Comparison of ENCODE assay signal across 13 cellular contexts in genomic region chr19:29724741-29725140, GRCh38. TPM values are rescaled to one million over a fixed set of nuclear protein-coding genes. Genes with fewer than 3 reads are reported as not detected.
DNase-seq lines count a peak whose midpoint lies in the region; ATAC-seq and TF ChIP-seq lines count a peak whose summit lies in the region.
"Had no signal": no experiment of that assay in that cellular context is flagged by ENCODE, and none has a peak within 500 bp of the region (broad histone marks: within the 10 kb centered on the region; RNA-seq: fewer than 3 reads in every experiment).

No MANE protein-coding gene starts in this region.

- H3K14ac ChIP-seq in trophoblast cell (ENCODE audit: low read length) = no peak overlapping the region

- peaks cover 2% of the 10 kb centered on the region for H3K79me1 ChIP-seq in trophoblast cell (ENCODE audit: low read length)

- intact Hi-C loops in Calu3 (cut with micrococcal nuclease; ENCODE audit: unreplicated experiment) = no loop called here
- intact Hi-C loops in esophagus muscularis mucosa (cut with DNase I) = no loop called here

- H4K12ac ChIP-seq in trophoblast cell (ENCODE audit: low read depth, low read length) = no peak overlapping the region

- H3K36me3 ChIP-seq in KOPT-K1 (ENCODE audit: insufficient read depth, low read length) = no peaks in the 10 kb centered on the region
- no peaks in the 10 kb centered on the region for H3K36me3 ChIP-seq in esophagus muscularis mucosa
- no peaks in the 10 kb centered on the region for H3K36me3 ChIP-seq in trophoblast cell (ENCODE audit: control insufficient read depth in 1 of 2, insufficient read depth in 2 of 2, low read length in 2 of 2)
- H3K36me3 ChIP-seq: pancreas, stomach had no signal

- no peak overlapping the region for H4K91ac ChIP-seq in trophoblast cell (ENCODE audit: low read depth, low read length)

- peak overlapping the region; percentile 39 to 50 (median 47) for H3K4me3 ChIP-seq in esophagus muscularis mucosa
- no peak overlapping the region for H3K4me3 ChIP-seq in trophoblast cell (ENCODE audit: low read depth, low read length)

- peak overlapping the region; percentile 56 for H3K4me2 ChIP-seq in trophoblast cell (ENCODE audit: low read length)

- H4K8ac ChIP-seq in trophoblast cell (ENCODE audit: low read depth, low read length) = no peak overlapping the region

- no peak overlapping the region for H3K4ac ChIP-seq in trophoblast cell (ENCODE audit: low read depth, low read length)

- no peak overlapping the region for H3K9ac ChIP-seq in trophoblast cell (ENCODE audit: low read length)

- no TSS peak for BruUV-seq in Calu3 (replicated peaks; lab: Mats Ljungman, UMichigan)

- CTCF ChIA-PET in Calu3 (lab: Charles Lee) = interaction anchor here (0.8 kb wide), 1 partner anchor 8 kb away, joined by 4 read pairs; no protein-coding TSS in a partner anchor

- no peak overlapping the region for H2BK5ac ChIP-seq in trophoblast cell (ENCODE audit: low read depth, low read length, poor library complexity)

- DNase-seq in Calu3 = no peak
- DNase-seq in esophagus muscularis mucosa (ENCODE audit: extremely low spot score) = no peak
- no peak for DNase-seq in trophoblast cell
- DNase-seq in NCI-H1105 treated with DMSO at 0.1 percent for 48 hours (lab: John Stamatoyannopoulos, UW) = no peak
- no peak for DNase-seq in activated T-cell treated with anti-CD3 and anti-CD28 coated beads, Interleukin-2, amount 50 U/mL, for 4 hours
- no peak for DNase-seq in medulla oblongata (ENCODE audit: extremely low spot score)
- DNase-seq: activated CD4-positive, alpha-beta T cell treated with anti-CD3 and anti-CD28 coated beads, Interleukin-2, amount 50 U/mL, for 1 hour; left cardiac atrium; NCI-H187; pancreas; stomach had no signal

- H2AK5ac ChIP-seq in trophoblast cell (ENCODE audit: low read length) = no peak overlapping the region

- no peak overlapping the region for H3K27ac Mint-ChIP-seq in Calu3 (ENCODE audit: unreplicated experiment)

- H3K23ac ChIP-seq in trophoblast cell (ENCODE audit: low read length) = no peak overlapping the region

- peaks cover 91% of the 10 kb centered on the region for H3K27me3 Mint-ChIP-seq in Calu3 (ENCODE audit: unreplicated experiment)
- H3K27me3 Mint-ChIP-seq in activated T-cell treated with anti-CD3 and anti-CD28 coated beads, Interleukin-2, amount 50 U/mL, for 4 hours (ENCODE audit: low read depth) = peaks cover 26% of the 10 kb centered on the region

- H2AFZ ChIP-seq in trophoblast cell (ENCODE audit: insufficient read depth, low read length, poor library complexity) = no peak overlapping the region

- ATAC-seq in activated T-cell treated with anti-CD3 and anti-CD28 coated beads, Interleukin-2, amount 50 U/mL, for 4 hours = no peak

- no peak overlapping the region for H2BK12ac ChIP-seq in trophoblast cell (ENCODE audit: low read length)

- H3K4me1 Mint-ChIP-seq in Calu3 (ENCODE audit: low read depth, unreplicated experiment) = peaks cover 11% of the 10 kb centered on the region
- peaks cover 5% of the 10 kb centered on the region for H3K4me1 Mint-ChIP-seq in activated T-cell treated with anti-CD3 and anti-CD28 coated beads, Interleukin-2, amount 50 U/mL, for 4 hours (ENCODE audit: low read depth)

- H3K9me3 Mint-ChIP-seq in Calu3 (ENCODE audit: low read depth, unreplicated experiment) = no peaks in the 10 kb centered on the region
- no peaks in the 10 kb centered on the region for H3K9me3 Mint-ChIP-seq in activated T-cell treated with anti-CD3 and anti-CD28 coated beads, Interleukin-2, amount 50 U/mL, for 4 hours

- H3K27ac ChIP-seq in KOPT-K1 (ENCODE audit: low read depth, low read length, poor library complexity, severe bottlenecking) (peak overlapping the region; percentile 28), esophagus muscularis mucosa (replicated peaks in 1 of 4) (no peak overlapping the region), trophoblast cell (ENCODE audit: low read depth, low read length) (no peak overlapping the region)
- H3K27ac ChIP-seq: coronary artery, pancreas, stomach had no signal

- TF ChIP-seq CTCF in Calu3 (IDR thresholded peaks at IDR 0.05; ENCODE audit: unreplicated experiment) = no peak
- TF ChIP-seq CTCF in esophagus muscularis mucosa (IDR thresholded peaks at IDR 0.05) = no peak

- peaks cover 0 to 62% (median 2%) of the 10 kb centered on the region in 4 donors for H3K27me3 ChIP-seq in esophagus muscularis mucosa
- H3K27me3 ChIP-seq in trophoblast cell (ENCODE audit: insufficient read depth, low read length) = peaks cover 8% of the 10 kb centered on the region

- H3K9me3 ChIP-seq in KOPT-K1 (ENCODE audit: insufficient read depth, low read length, poor library complexity, severe bottlenecking) (no peaks in the 10 kb centered on the region), esophagus muscularis mucosa (no peaks in the 10 kb centered on the region), trophoblast cell (ENCODE audit: insufficient read depth, low read depth, low read length) (no peaks in the 10 kb centered on the region)
- H3K9me3 ChIP-seq: pancreas, stomach had no signal

- no peaks in the 10 kb centered on the region for H3K79me2 ChIP-seq in trophoblast cell (ENCODE audit: control insufficient read depth, insufficient read depth, low read length, poor library complexity)

- peak overlapping the region; percentile 65 for H3K4me3 Mint-ChIP-seq in Calu3 (ENCODE audit: low read depth, unreplicated experiment)
- H3K4me3 Mint-ChIP-seq in activated T-cell treated with anti-CD3 and anti-CD28 coated beads, Interleukin-2, amount 50 U/mL, for 4 hours = no peak overlapping the region

- H3K4me1 ChIP-seq in esophagus muscularis mucosa (peaks cover 11 to 13% (median 13%) of the 10 kb centered on the region in 4 donors), trophoblast cell (ENCODE audit: control insufficient read depth in 1 of 2, insufficient read depth in 2 of 2, low read length in 2 of 2) (no peaks in the 10 kb centered on the region)

- no peak for TF ChIP-seq POLR2A in esophagus muscularis mucosa (IDR thresholded peaks at IDR 0.05; ENCODE audit: low read depth)

- 50% methylated on average over 14 of the region's 14 CpGs for WGBS in esophagus muscularis mucosa
- WGBS in trophoblast cell (ENCODE audit: extremely low coverage, insufficient coverage, insufficient read length) = no CpG with 5 or more reads among the region's 14 CpGs

- H2BK120ac ChIP-seq in trophoblast cell (ENCODE audit: insufficient read depth, low read length, poor library complexity) = no peak overlapping the region

- no peaks in the 10 kb centered on the region for H3K36me3 Mint-ChIP-seq in Calu3 (ENCODE audit: insufficient read depth, unreplicated experiment)
- no peaks in the 10 kb centered on the region for H3K36me3 Mint-ChIP-seq in activated T-cell treated with anti-CD3 and anti-CD28 coated beads, Interleukin-2, amount 50 U/mL, for 4 hours (ENCODE audit: insufficient read depth)

- TF ChIP-seq EP300 in esophagus muscularis mucosa (IDR thresholded peaks at IDR 0.05) = no peak

- H3K18ac ChIP-seq in trophoblast cell (ENCODE audit: low read length) = no peak overlapping the region

RNA-seq across cellular contexts. Expression of gene C19orf12, which starts 9.7 kb away (rescaled TPM):
- 15.4 and 17.5 TPM in 2 replicates for total RNA-seq in Calu3 (2022)
- 10 to 100 TPM; 27.0 to 52.9 (median 38.9) TPM for total RNA-seq in esophagus muscularis mucosa
- 17.9 and 18.2 TPM in 2 replicates for polyA plus RNA-seq in trophoblast cell (2013)
- 10 to 100 TPM; 39.3 to 45.7 (median 41.0) TPM for total RNA-seq in activated T-cell treated with anti-CD3 and anti-CD28 coated beads, Interleukin-2, amount 50 U/mL, for 4 hours

RNA-seq across cellular contexts. Expression of gene PLEKHF1, which starts 59.5 kb away (rescaled TPM):
- 2.4 and 2.9 TPM in 2 replicates for total RNA-seq in Calu3 (2022)
- total RNA-seq in esophagus muscularis mucosa = 10 to 100 TPM; 27.4 to 58.6 (median 36.1) TPM
- 37.2 and 41.2 TPM in 2 replicates for polyA plus RNA-seq in trophoblast cell (2013)
- 10 to 100 TPM; 16.2 to 20.1 (median 18.4) TPM for total RNA-seq in activated T-cell treated with anti-CD3 and anti-CD28 coated beads, Interleukin-2, amount 50 U/mL, for 4 hours
